In the genomic region with DNA sequence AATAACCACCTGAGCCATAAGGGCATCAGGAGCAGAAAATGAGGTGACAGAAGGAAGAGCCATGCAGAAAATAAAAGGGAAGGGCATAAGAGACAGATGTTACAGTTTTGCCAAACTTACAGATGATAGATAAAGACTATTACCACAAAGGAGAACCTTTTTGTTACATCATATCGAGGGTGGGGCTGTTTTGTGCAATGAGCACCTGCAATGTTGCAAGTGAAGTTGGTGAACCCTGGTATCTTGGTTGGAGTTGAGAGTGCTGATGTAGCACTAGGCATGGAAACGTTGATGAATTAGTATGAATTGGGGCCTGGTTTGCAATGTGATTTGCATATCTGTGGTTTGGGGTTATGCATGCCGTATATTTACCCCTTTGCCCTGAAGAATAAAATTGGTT, we compare ENCODE assay signal across 12 cellular contexts.
DNase-seq lines count a peak whose midpoint lies in the region; ATAC-seq and TF ChIP-seq lines count a peak whose summit lies in the region.
"Had no signal": no experiment of that assay in that cellular context is flagged by ENCODE, and none has a peak within 500 bp of the region (broad histone marks: within the 10 kb centered on the region; RNA-seq: fewer than 3 reads in every experiment).

No MANE protein-coding gene starts in this region.

- no peaks in the 10 kb centered on the region for H3K9me3 Mint-ChIP-seq in activated CD8-positive, alpha-beta memory T cell treated with anti-CD3 and anti-CD28 coated beads, Interleukin-2, amount 10 ng/mL, durations not matched to agents 7 days and 5 days (ENCODE audit: low read depth)
- no peaks in the 10 kb centered on the region for H3K9me3 Mint-ChIP-seq in activated CD4-positive, alpha-beta memory T cell treated with anti-CD3 and anti-CD28 coated beads, Interleukin-2, amount 10 ng/mL, durations not matched to agents 7 days and 5 days
- no peaks in the 10 kb centered on the region for H3K9me3 Mint-ChIP-seq in WTC11
- H3K9me3 Mint-ChIP-seq: IgD-negative memory B cell, immature natural killer cell, naive B cell had no signal

- ATAC-seq in activated CD8-positive, alpha-beta memory T cell treated with anti-CD3 and anti-CD28 coated beads, Interleukin-2, amount 10 ng/mL, durations not matched to agents 7 days and 5 days: peak; percentile 38
- ATAC-seq in WTC11 (no peak), left colon (no peak)

- peak; percentile 47 for DNase-seq in activated CD8-positive, alpha-beta memory T cell treated with anti-CD3 and anti-CD28 coated beads, Interleukin-2, amount 10 ng/mL, durations not matched to agents 7 days and 5 days
- DNase-seq in activated CD8-positive, alpha-beta memory T cell treated with anti-CD3 and anti-CD28 coated beads for 24 hours: no peak
- DNase-seq in NB4 (ENCODE audit: low read depth) (peak; percentile 86), WTC11 (ENCODE audit: low spot score) (no peak), HuH-7.5 (ENCODE audit: low spot score) (no peak), left colon (no peak)
- DNase-seq in activated CD4-positive, alpha-beta memory T cell treated with anti-CD3 and anti-CD28 coated beads, Interleukin-2, amount 10 ng/mL, durations not matched to agents 7 days and 5 days: peak; percentile 49
- DNase-seq in stimulated activated CD4-positive, alpha-beta T cell treated with anti-CD3 and anti-CD28 coated beads, Interleukin-4, amount 100 ng/mL, for 24 hours: peak; percentile 49
- DNase-seq: immature natural killer cell, naive B cell, NCI-H2227 treated with DMSO at 0.1 percent for 48 hours had no signal

- no peak overlapping the region for H3K4me3 Mint-ChIP-seq in activated CD8-positive, alpha-beta memory T cell treated with anti-CD3 and anti-CD28 coated beads, Interleukin-2, amount 10 ng/mL, durations not matched to agents 7 days and 5 days
- H3K4me3 Mint-ChIP-seq in activated CD4-positive, alpha-beta memory T cell treated with anti-CD3 and anti-CD28 coated beads, Interleukin-2, amount 10 ng/mL, durations not matched to agents 7 days and 5 days: no peak overlapping the region
- H3K4me3 Mint-ChIP-seq in WTC11: no peak overlapping the region
- H3K4me3 Mint-ChIP-seq: IgD-negative memory B cell, immature natural killer cell, naive B cell had no signal

- peaks cover 49% of the 10 kb centered on the region for H3K4me1 Mint-ChIP-seq in activated CD8-positive, alpha-beta memory T cell treated with anti-CD3 and anti-CD28 coated beads, Interleukin-2, amount 10 ng/mL, durations not matched to agents 7 days and 5 days
- peaks cover 56% of the 10 kb centered on the region for H3K4me1 Mint-ChIP-seq in activated CD4-positive, alpha-beta memory T cell treated with anti-CD3 and anti-CD28 coated beads, Interleukin-2, amount 10 ng/mL, durations not matched to agents 7 days and 5 days
- peaks cover 29% of the 10 kb centered on the region for H3K4me1 Mint-ChIP-seq in WTC11

- no peak for TF ChIP-seq POLR2A in NB4 (IDR thresholded peaks at IDR 0.05; ENCODE audit: extremely low read depth, insufficient read length)

- TF ChIP-seq CTCF in NB4 (IDR thresholded peaks at IDR 0.05; ENCODE audit: low read depth, low read length) (no peak), WTC11 (IDR thresholded peaks at IDR 0.05) (no peak)

- no peaks in the 10 kb centered on the region for H3K27me3 Mint-ChIP-seq in activated CD8-positive, alpha-beta memory T cell treated with anti-CD3 and anti-CD28 coated beads, Interleukin-2, amount 10 ng/mL, durations not matched to agents 7 days and 5 days
- peaks cover 1% of the 10 kb centered on the region for H3K27me3 Mint-ChIP-seq in activated CD4-positive, alpha-beta memory T cell treated with anti-CD3 and anti-CD28 coated beads, Interleukin-2, amount 10 ng/mL, durations not matched to agents 7 days and 5 days
- no peaks in the 10 kb centered on the region for H3K27me3 Mint-ChIP-seq in WTC11 (ENCODE audit: low read depth)
- H3K27me3 Mint-ChIP-seq: IgD-negative memory B cell, naive B cell had no signal

- peak overlapping the region; percentile 79 for H3K27ac Mint-ChIP-seq in activated CD8-positive, alpha-beta memory T cell treated with anti-CD3 and anti-CD28 coated beads, Interleukin-2, amount 10 ng/mL, durations not matched to agents 7 days and 5 days
- peak overlapping the region; percentile 69 for H3K27ac Mint-ChIP-seq in activated CD4-positive, alpha-beta memory T cell treated with anti-CD3 and anti-CD28 coated beads, Interleukin-2, amount 10 ng/mL, durations not matched to agents 7 days and 5 days
- H3K27ac Mint-ChIP-seq in WTC11: no peak overlapping the region
- H3K27ac Mint-ChIP-seq: IgD-negative memory B cell, naive B cell had no signal

- POLR2A ChIA-PET in activated CD4-positive, alpha-beta memory T cell treated with anti-CD3 and anti-CD28 coated beads, Interleukin-2, amount 10 ng/mL, durations not matched to agents 7 days and 5 days (lab: Charles Lee): interaction anchor here (0.6 to 2.2 kb wide), 2 partner anchors 28 to 134 kb away, joined by 3 to 11 read pairs; a partner anchor contains a TSS
- POLR2A ChIA-PET in WTC11 (lab: Charles Lee): no interaction called here

- H3K36me3 Mint-ChIP-seq in activated CD8-positive, alpha-beta memory T cell treated with anti-CD3 and anti-CD28 coated beads, Interleukin-2, amount 10 ng/mL, durations not matched to agents 7 days and 5 days: no peaks in the 10 kb centered on the region
- H3K36me3 Mint-ChIP-seq in activated CD4-positive, alpha-beta memory T cell treated with anti-CD3 and anti-CD28 coated beads, Interleukin-2, amount 10 ng/mL, durations not matched to agents 7 days and 5 days (ENCODE audit: low read depth): peaks cover 6% of the 10 kb centered on the region
- H3K36me3 Mint-ChIP-seq in WTC11: no peaks in the 10 kb centered on the region
- H3K36me3 Mint-ChIP-seq: IgD-negative memory B cell, naive B cell had no signal

- intact Hi-C loops in left colon (cut with DNase I, micrococcal nuclease): no loop called here

- no peak overlapping the region for H3K4me3 ChIP-seq in NB4 (ENCODE audit: low read depth, low read length)

- CTCF ChIA-PET in activated CD8-positive, alpha-beta memory T cell treated with anti-CD3 and anti-CD28 coated beads, Interleukin-2, amount 10 ng/mL, durations not matched to agents 7 days and 5 days (lab: Charles Lee): no interaction called here
- CTCF ChIA-PET in activated CD4-positive, alpha-beta memory T cell treated with anti-CD3 and anti-CD28 coated beads, Interleukin-2, amount 10 ng/mL, durations not matched to agents 7 days and 5 days (lab: Charles Lee): interaction anchor here (1.3 kb wide), 1 partner anchor 130 kb away, joined by 3 read pairs; no protein-coding TSS in a partner anchor
- CTCF ChIA-PET in WTC11 (lab: Charles Lee): no interaction called here

TF ChIP-seq in WTC11, 78 proteins besides CTCF, POLR2A, EP300 and RAD21:
- TF ChIP-seq GTF2I (CRISPR knock-in tag; conservative IDR thresholded peaks at IDR 0.05) (no peak), TP53 (CRISPR knock-in tag; IDR thresholded peaks at IDR 0.05) (no peak)

Comparison
In these comparisons a context has a peak if more than half of its experiments do, and no peak if none do; other contexts are left out.
1. DNase-seq: peak in activated CD8-positive, alpha-beta memory T cell treated with anti-CD3 and anti-CD28 coated beads, Interleukin-2, amount 10 ng/mL, durations not matched to agents 7 days and 5 days (single experiment), NB4 (single experiment), activated CD4-positive, alpha-beta memory T cell treated with anti-CD3 and anti-CD28 coated beads, Interleukin-2, amount 10 ng/mL, durations not matched to agents 7 days and 5 days (single experiment) and stimulated activated CD4-positive, alpha-beta T cell treated with anti-CD3 and anti-CD28 coated beads, Interleukin-4, amount 100 ng/mL, for 24 hours (single experiment); none in activated CD8-positive, alpha-beta memory T cell treated with anti-CD3 and anti-CD28 coated beads for 24 hours (single experiment), WTC11 (single experiment), HuH-7.5 (single experiment) and left colon (0 of 2).